20 cellular contexts compared by ENCODE assay signal in genomic region chr1:11358991-11359390, GRCh38.
A peak's percentile ranks its signal among the peaks of the same experiment; 100 is the strongest.
DNase-seq lines count a peak whose midpoint lies in the region; TF ChIP-seq lines count a peak whose summit lies in the region.
"Had no signal": no experiment of that assay in that cellular context is flagged by ENCODE, and none has a peak within 500 bp of the region (broad histone marks: within the 10 kb centered on the region; RNA-seq: fewer than 3 reads in every experiment).

No MANE protein-coding gene starts in this region.

- no peaks in the 10 kb centered on the region for H3K27me3 Mint-ChIP-seq in brain

- H4K20me1 ChIP-seq in osteoblast (ENCODE audit: insufficient read depth, low read length), result no peaks in the 10 kb centered on the region
- H4K20me1 ChIP-seq in hepatocyte (ENCODE audit: insufficient read depth, poor library complexity, severe bottlenecking), result no peaks in the 10 kb centered on the region

- H3K9me3 Mint-ChIP-seq in brain, result peaks cover 0 to 7% (median 0%) of the 10 kb centered on the region in 5 experiments

- H3K4me2 ChIP-seq in osteoblast (ENCODE audit: insufficient read depth, low read length) (no peak overlapping the region), hepatocyte (no peak overlapping the region)

- no peaks in the 10 kb centered on the region for H3K9me3 ChIP-seq in osteoblast (ENCODE audit: low read depth, low read length)
- no peaks in the 10 kb centered on the region for H3K9me3 ChIP-seq in hepatocyte (ENCODE audit: low read depth)

- H3K27me3 ChIP-seq in osteoblast (ENCODE audit: insufficient read depth, low read length) (peaks cover 37% of the 10 kb centered on the region), hepatocyte (peaks cover 15% of the 10 kb centered on the region)

- H3K27ac ChIP-seq in osteoblast (ENCODE audit: low read depth, low read length) (no peak overlapping the region), hepatocyte (no peak overlapping the region)
- H3K27ac ChIP-seq: RWPE1, SK-N-MC had no signal

- DNase-seq in G401 (ENCODE audit: low spot score) (peak; percentile 31), NCI-H2171 treated with DMSO at 0.1 percent for 48 hours (lab: John Stamatoyannopoulos, UW) (peak; percentile 91), osteoblast (ENCODE audit: insufficient read length, low spot score, missing footprints) (peak; percentile 25), hepatocyte (ENCODE audit: low spot score) (no peak), NCI-H345 treated with DMSO at 0.1 percent for 48 hours (lab: John Stamatoyannopoulos, UW; ENCODE audit: unreplicated experiment) (no peak), NCI-H1436 (lab: John Stamatoyannopoulos, UW) (no peak)
- DNase-seq in stimulated activated CD4-positive, alpha-beta T cell treated with anti-CD3 and anti-CD28 coated beads, Interleukin-4, amount 100 ng/mL, for 1 hour, result no peak
- DNase-seq: DMS79, KG1, NCI-H1092 treated with DMSO at 0.1 percent for 48 hours, NCI-H146, NCI-H2081, NCI-H510A treated with DMSO at 0.1 percent for 48 hours, SHP77 treated with DMSO at 0.1 percent for 48 hours, SW 1271 had no signal

- H2AFZ ChIP-seq in osteoblast (ENCODE audit: low read length) (no peak overlapping the region), hepatocyte (no peak overlapping the region)

- no peaks in the 10 kb centered on the region for H3K36me3 Mint-ChIP-seq in brain
- H3K36me3 Mint-ChIP-seq: CD14-positive monocyte had no signal

- in situ Hi-C loops in G401 (cut with HindIII; ENCODE audit: low sequenced_read_pairs), result no loop called here

- no peaks in the 10 kb centered on the region for H3K79me2 ChIP-seq in osteoblast (ENCODE audit: insufficient read depth, low read length)
- H3K79me2 ChIP-seq in hepatocyte, result no peaks in the 10 kb centered on the region

- H3K36me3 ChIP-seq in osteoblast (ENCODE audit: insufficient read depth, low read length) (no peaks in the 10 kb centered on the region), hepatocyte (replicated peaks; ENCODE audit: insufficient read depth, low read depth) (no peaks in the 10 kb centered on the region)

- TF ChIP-seq CTCF in brain (conservative IDR thresholded peaks at IDR 0.05) (no peak), osteoblast (IDR thresholded peaks at IDR 0.05; ENCODE audit: extremely low read depth, low read depth, low read length) (no peak), hepatocyte (IDR thresholded peaks at IDR 0.05; ENCODE audit: poor library complexity) (no peak)

- H3K4me1 Mint-ChIP-seq in brain, result peaks cover 89% of the 10 kb centered on the region

- no peaks in the 10 kb centered on the region for H3K9me2 ChIP-seq in hepatocyte (replicated peaks; ENCODE audit: insufficient read depth)

- H3K27ac Mint-ChIP-seq in brain, result peak overlapping the region; percentile 88 to 97 (median 94)
- H3K27ac Mint-ChIP-seq: CD14-positive monocyte had no signal

- 79% methylated on average over 6 of the region's 6 CpGs for WGBS in hepatocyte (ENCODE audit: low lambda C conversion rate, missing lambda C conversion rate)

- H3K4me1 ChIP-seq in osteoblast (ENCODE audit: insufficient read depth, low read length), result no peaks in the 10 kb centered on the region
- H3K4me1 ChIP-seq in hepatocyte (ENCODE audit: insufficient read depth), result no peaks in the 10 kb centered on the region

- peak overlapping the region in 3 of 5 experiments; percentile 22 to 49 (median 25) for H3K4me3 Mint-ChIP-seq in brain

- H3K4me3 ChIP-seq in osteoblast (ENCODE audit: insufficient read depth, low read length) (no peak overlapping the region), hepatocyte (no peak overlapping the region)
- H3K4me3 ChIP-seq: GM12878, SK-N-MC had no signal

Comparison
In these comparisons a context has a peak if more than half of its experiments do, and no peak if none do; other contexts are left out.
1. DNase-seq: peak in G401 (single experiment), NCI-H2171 treated with DMSO at 0.1 percent for 48 hours (single experiment) and osteoblast (single experiment); none in hepatocyte (single experiment), NCI-H345 treated with DMSO at 0.1 percent for 48 hours (single experiment), NCI-H1436 (single experiment) and stimulated activated CD4-positive, alpha-beta T cell treated with anti-CD3 and anti-CD28 coated beads, Interleukin-4, amount 100 ng/mL, for 1 hour (single experiment).